8 cellular contexts compared by ENCODE assay signal in the genomic region with DNA sequence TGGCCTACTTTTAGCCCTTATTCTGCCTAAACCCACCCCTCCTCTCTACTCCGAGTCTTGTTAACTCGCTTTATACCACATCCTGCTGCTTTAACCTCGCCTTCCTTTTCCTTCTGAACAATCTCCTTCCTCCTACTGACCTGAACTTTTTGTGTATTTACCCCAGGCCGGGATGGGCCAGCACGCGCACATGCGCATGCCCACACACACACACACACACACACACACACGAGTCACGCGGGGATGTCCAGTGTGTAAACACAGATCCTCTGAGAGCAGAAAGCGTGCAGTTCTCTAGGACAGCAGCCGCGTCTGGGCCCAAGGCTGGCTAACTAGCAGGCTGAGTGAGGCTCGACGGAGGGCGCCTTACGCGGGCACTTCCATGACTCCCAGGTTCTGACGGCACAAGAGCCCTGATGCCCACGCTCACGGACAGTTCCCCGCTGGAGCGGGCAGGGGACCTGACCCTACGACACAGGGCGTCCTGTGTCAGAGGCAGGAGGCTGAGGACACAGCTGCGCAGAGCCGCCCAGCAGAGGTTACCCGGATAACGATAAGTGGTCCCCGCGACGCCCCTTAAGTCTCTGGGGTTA. TPM values are rescaled to one million over a fixed set of nuclear protein-coding genes. Genes with fewer than 3 reads are reported as not detected.
A peak's percentile ranks its signal among the peaks of the same experiment; 100 is the strongest.
DNase-seq lines count a peak whose midpoint lies in the region; ATAC-seq and TF ChIP-seq lines count a peak whose summit lies in the region.

No MANE protein-coding gene starts in this region.

- H2BK5ac ChIP-seq in mesenchymal stem cell (ENCODE audit: low read depth, low read length, poor library complexity, severe bottlenecking), result no peak overlapping the region

- 79% methylated on average over 31 of the region's 32 CpGs for WGBS in hepatocyte (ENCODE audit: low lambda C conversion rate, missing lambda C conversion rate)
- WGBS in mesenchymal stem cell, result 73% methylated on average over 32 of the region's 32 CpGs

- H3K4me1 ChIP-seq in hepatocyte (ENCODE audit: insufficient read depth), result no peaks in the 10 kb centered on the region
- peaks cover 6% of the 10 kb centered on the region for H3K4me1 ChIP-seq in mesenchymal stem cell (ENCODE audit: control insufficient read depth, insufficient read depth, low read depth, low read length)

- H4K20me1 ChIP-seq in hepatocyte (ENCODE audit: insufficient read depth, poor library complexity, severe bottlenecking), result no peaks in the 10 kb centered on the region

- peaks cover 56% of the 10 kb centered on the region for H3K36me3 Mint-ChIP-seq in activated CD4-positive, alpha-beta T cell treated with anti-CD3 and anti-CD28 coated beads, Interleukin-2, amount 10 ng/mL, durations not matched to agents 7 days and 5 days (ENCODE audit: low read depth)

- peaks cover 71% of the 10 kb centered on the region for H3K27me3 ChIP-seq in hepatocyte
- H3K27me3 ChIP-seq in mesenchymal stem cell (ENCODE audit: control insufficient read depth in 1 of 2, insufficient read depth in 1 of 2, low read length in 2 of 2), result peaks cover 49 to 54% of the 10 kb centered on the region in 2 experiments

- no peaks in the 10 kb centered on the region for H3K9me2 ChIP-seq in hepatocyte (replicated peaks; ENCODE audit: insufficient read depth)

- no peak for TF ChIP-seq CTCF in hepatocyte (IDR thresholded peaks at IDR 0.05; ENCODE audit: poor library complexity)

- H2BK15ac ChIP-seq in mesenchymal stem cell (ENCODE audit: low read depth, poor library complexity, severe bottlenecking), result no peak overlapping the region

- no peak overlapping the region for H2BK120ac ChIP-seq in mesenchymal stem cell (ENCODE audit: low read depth, low read length)

- H3K23ac ChIP-seq in mesenchymal stem cell (ENCODE audit: low read length in 2 of 2), result no peak overlapping the region

- H3K4me1 Mint-ChIP-seq in activated CD4-positive, alpha-beta T cell treated with anti-CD3 and anti-CD28 coated beads, Interleukin-2, amount 10 ng/mL, durations not matched to agents 7 days and 5 days, result peaks cover 64% of the 10 kb centered on the region

- H3K27ac Mint-ChIP-seq in activated CD4-positive, alpha-beta T cell treated with anti-CD3 and anti-CD28 coated beads, Interleukin-2, amount 10 ng/mL, durations not matched to agents 7 days and 5 days, result peak overlapping the region; percentile 98

- no peak overlapping the region for H3K14ac ChIP-seq in mesenchymal stem cell (ENCODE audit: low read length in 2 of 2)

- POLR2A ChIA-PET in activated CD4-positive, alpha-beta T cell treated with anti-CD3 and anti-CD28 coated beads, Interleukin-2, amount 10 ng/mL, durations not matched to agents 7 days and 5 days (lab: Charles Lee), result interaction anchor here (2.1 kb wide), 1 partner anchor 23 kb away, joined by 6 read pairs; no protein-coding TSS in a partner anchor

- CTCF ChIA-PET in activated CD4-positive, alpha-beta T cell treated with anti-CD3 and anti-CD28 coated beads, Interleukin-2, amount 10 ng/mL, durations not matched to agents 7 days and 5 days (lab: Charles Lee), result interaction anchor here (1.2 to 1.8 kb wide), 3 partner anchors 8 to 64 kb away, joined by 3 to 6 read pairs (median 3); no protein-coding TSS in a partner anchor

- ATAC-seq in GM18502 (IDR thresholded peaks at IDR 0.05; ENCODE audit: poor library complexity, unreplicated experiment) (peak; percentile 31), HG02870 (IDR thresholded peaks at IDR 0.05; ENCODE audit: unreplicated experiment) (peak; percentile 22)
- peak; percentile 22 for ATAC-seq in stimulated activated naive CD8-positive, alpha-beta T cell treated with anti-CD3 and anti-CD28 coated beads, Interleukin-15, Interleukin-2, amounts not matched to agents 100 U/mL and 50 U/mL, for 24 hours

- no peak overlapping the region for H3K4me3 ChIP-seq in hepatocyte
- H3K4me3 ChIP-seq in mesenchymal stem cell (ENCODE audit: insufficient read depth in 1 of 2, low read depth in 1 of 2, low read length in 2 of 2), result no peak overlapping the region

- H2BK12ac ChIP-seq in mesenchymal stem cell (ENCODE audit: low read length in 2 of 2), result no peak overlapping the region

- no peak overlapping the region for H3K27ac ChIP-seq in hepatocyte
- H3K27ac ChIP-seq in mesenchymal stem cell (ENCODE audit: low read length, poor library complexity, severe bottlenecking), result no peak overlapping the region

- DNase-seq in activated CD4-positive, alpha-beta T cell treated with anti-CD3 and anti-CD28 coated beads, Interleukin-2, amount 10 ng/mL, durations not matched to agents 7 days and 5 days, result peak; percentile 51
- DNase-seq in hepatocyte (ENCODE audit: low spot score) (no peak), mesenchymal stem cell (no peak), NCI-H1417 treated with DMSO at 0.1 percent for 48 hours (lab: John Stamatoyannopoulos, UW) (no peak), superior temporal gyrus (ENCODE audit: extremely low spot score) (no peak)
- peak; percentile 54 for DNase-seq in stimulated activated naive CD8-positive, alpha-beta T cell treated with anti-CD3 and anti-CD28 coated beads, Interleukin-15, Interleukin-2, amounts not matched to agents 100 U/mL and 50 U/mL, for 24 hours

- no peak overlapping the region for H2AFZ ChIP-seq in hepatocyte
- H2AFZ ChIP-seq in mesenchymal stem cell (ENCODE audit: low read depth, low read length), result no peak overlapping the region

- no peaks in the 10 kb centered on the region for H3K79me2 ChIP-seq in hepatocyte

- no peak overlapping the region for H4K8ac ChIP-seq in mesenchymal stem cell (ENCODE audit: low read length)

- H3K27me3 Mint-ChIP-seq in activated CD4-positive, alpha-beta T cell treated with anti-CD3 and anti-CD28 coated beads, Interleukin-2, amount 10 ng/mL, durations not matched to agents 7 days and 5 days, result no peaks in the 10 kb centered on the region

- H3K4me3 Mint-ChIP-seq in activated CD4-positive, alpha-beta T cell treated with anti-CD3 and anti-CD28 coated beads, Interleukin-2, amount 10 ng/mL, durations not matched to agents 7 days and 5 days, result peak overlapping the region; percentile 97

- no peak overlapping the region for H3K9ac ChIP-seq in mesenchymal stem cell (ENCODE audit: low read length)

- peaks cover 13% of the 10 kb centered on the region for H3K9me3 Mint-ChIP-seq in activated CD4-positive, alpha-beta T cell treated with anti-CD3 and anti-CD28 coated beads, Interleukin-2, amount 10 ng/mL, durations not matched to agents 7 days and 5 days

- peak overlapping the region; percentile 93 for H3K4me2 ChIP-seq in hepatocyte
- no peak overlapping the region for H3K4me2 ChIP-seq in mesenchymal stem cell (ENCODE audit: low read length, poor library complexity, severe bottlenecking)

- H3K4ac ChIP-seq in mesenchymal stem cell (ENCODE audit: low read depth in 1 of 2, low read length in 2 of 2), result no peak overlapping the region

- H3K9me3 ChIP-seq in hepatocyte (ENCODE audit: low read depth) (no peaks in the 10 kb centered on the region), mesenchymal stem cell (ENCODE audit: control insufficient read depth, low read length) (peaks cover 2% of the 10 kb centered on the region)

- H2AK5ac ChIP-seq in mesenchymal stem cell (ENCODE audit: low read length, severe bottlenecking), result no peak overlapping the region

- H3K79me1 ChIP-seq in mesenchymal stem cell (replicated peaks; ENCODE audit: low read length, poor library complexity, severe bottlenecking), result no peaks in the 10 kb centered on the region

- H3K36me3 ChIP-seq in hepatocyte (replicated peaks; ENCODE audit: insufficient read depth, low read depth) (no peaks in the 10 kb centered on the region), mesenchymal stem cell (ENCODE audit: control insufficient read depth in 1 of 2, insufficient read depth in 2 of 2, low read depth in 1 of 2, low read length in 2 of 2) (no peaks in the 10 kb centered on the region)

- no peak overlapping the region for H4K91ac ChIP-seq in mesenchymal stem cell (ENCODE audit: low read length)

- no peak overlapping the region for H3K18ac ChIP-seq in mesenchymal stem cell (ENCODE audit: low read depth in 1 of 2, low read length in 2 of 2)

RNA-seq across cellular contexts. Expression of a gene that starts 0.6 kb away (rescaled TPM):
- 10 to 100 TPM; 73.4 to 77.6 TPM for total RNA-seq in activated CD4-positive, alpha-beta T cell treated with anti-CD3 and anti-CD28 coated beads, Interleukin-2, amount 10 ng/mL, durations not matched to agents 7 days and 5 days
- 0.12 and 2.6 TPM in 2 replicates for total RNA-seq in hepatocyte
- not detected in 2 replicates for polyA plus RNA-seq in hepatocyte
- not detected for polyA plus RNA-seq in mesenchymal stem cell (2013, experiment 1 of 2)
- not detected for polyA plus RNA-seq in mesenchymal stem cell (2013, experiment 2 of 2)

RNA-seq across cellular contexts. Expression of a gene that starts 56.4 kb away (rescaled TPM):
- under 1 TPM; 0.02 to 0.10 TPM for total RNA-seq in activated CD4-positive, alpha-beta T cell treated with anti-CD3 and anti-CD28 coated beads, Interleukin-2, amount 10 ng/mL, durations not matched to agents 7 days and 5 days
- 1.5 and 2.1 TPM in 2 replicates for total RNA-seq in hepatocyte
- polyA plus RNA-seq in hepatocyte, result 0.42 and 0.44 TPM in 2 replicates
- 0.14 TPM for polyA plus RNA-seq in mesenchymal stem cell (2013, experiment 1 of 2)
- polyA plus RNA-seq in mesenchymal stem cell (2013, experiment 2 of 2), result 0.19 TPM

Comparison
In these comparisons a context has a peak if more than half of its experiments do, and no peak if none do; other contexts are left out.
1. DNase-seq: peak in activated CD4-positive, alpha-beta T cell treated with anti-CD3 and anti-CD28 coated beads, Interleukin-2, amount 10 ng/mL, durations not matched to agents 7 days and 5 days (single experiment) and stimulated activated naive CD8-positive, alpha-beta T cell treated with anti-CD3 and anti-CD28 coated beads, Interleukin-15, Interleukin-2, amounts not matched to agents 100 U/mL and 50 U/mL, for 24 hours (single experiment); none in hepatocyte (single experiment), mesenchymal stem cell (single experiment), NCI-H1417 treated with DMSO at 0.1 percent for 48 hours (single experiment) and superior temporal gyrus (single experiment).
2. RNA of a gene that starts 0.6 kb away (total RNA-seq): 73.4 to 77.6 TPM in activated CD4-positive, alpha-beta T cell treated with anti-CD3 and anti-CD28 coated beads, Interleukin-2, amount 10 ng/mL, durations not matched to agents 7 days and 5 days; 0.12 to 2.6 TPM in hepatocyte; every median in the first group is over 10 times any median in the second.
3. Peak in every context shown above with its lines, with median percentiles within 50 percentile points of each other: ATAC-seq.